Comparison of ENCODE assay signal across 8 cellular contexts in the genomic region with DNA sequence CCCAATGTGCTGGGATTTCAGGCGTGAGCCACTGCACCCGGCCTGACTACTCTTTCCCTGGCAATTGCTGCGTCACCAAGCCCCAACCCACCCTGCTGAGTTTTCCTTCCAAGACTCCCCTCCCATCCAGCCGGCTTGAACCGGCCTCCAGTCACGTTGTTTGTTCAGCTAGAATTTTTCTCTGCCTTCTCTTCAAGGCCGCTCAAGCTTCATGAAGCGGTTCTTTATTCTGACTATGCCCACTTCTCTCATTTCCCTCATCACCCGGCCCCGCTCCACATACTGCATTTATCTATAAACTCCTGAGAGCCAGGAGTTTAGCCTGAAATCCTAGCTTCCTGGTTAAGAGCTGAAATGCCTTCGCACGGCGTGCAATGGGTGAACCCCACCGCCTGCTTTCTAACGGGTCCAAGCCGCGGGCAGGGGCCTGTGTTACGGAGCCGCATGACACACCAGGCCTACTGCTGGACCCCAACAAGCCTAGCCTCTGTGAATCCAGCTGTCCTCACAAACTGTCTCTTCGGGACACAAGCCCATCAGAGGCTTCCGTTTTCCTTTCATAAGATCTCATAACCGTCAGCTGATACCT. TPM values are rescaled to one million over a fixed set of nuclear protein-coding genes. Genes with fewer than 3 reads are reported as not detected.
A peak's percentile ranks its signal among the peaks of the same experiment; 100 is the strongest.
DNase-seq lines count a peak whose midpoint lies in the region; ATAC-seq and TF ChIP-seq lines count a peak whose summit lies in the region.

No MANE protein-coding gene starts in this region.

- H3K27ac Mint-ChIP-seq in WTC11 = no peak overlapping the region
- H3K27ac Mint-ChIP-seq in glutamatergic neuron (ENCODE audit: unreplicated experiment) = no peak overlapping the region

- peak overlapping the region; percentile 87 for H3K4me3 Mint-ChIP-seq in WTC11
- H3K4me3 Mint-ChIP-seq in glutamatergic neuron (ENCODE audit: unreplicated experiment) = peak overlapping the region; percentile 91

- CTCF ChIA-PET in HEK293 (lab: Yijun Ruan, JAX) = interaction anchor here (0.6 to 1.7 kb wide), 3 partner anchors 20 to 364 kb away, joined by 3 to 7 read pairs (median 3); no protein-coding TSS in a partner anchor
- CTCF ChIA-PET in WTC11 (lab: Charles Lee) = interaction anchor here (0.7 to 1.1 kb wide), 2 partner anchors 23 to 24 kb away, joined by 3 read pairs; no protein-coding TSS in a partner anchor

- H3K4me1 Mint-ChIP-seq in WTC11 (peaks cover 15% of the 10 kb centered on the region), glutamatergic neuron (ENCODE audit: low read depth, unreplicated experiment) (no peaks in the 10 kb centered on the region)

- peak overlapping the region; percentile 65 for H3K9ac ChIP-seq in smooth muscle cell (ENCODE audit: low read depth)

- no peak for DNase-seq in WTC11 (ENCODE audit: low spot score)
- no peak for DNase-seq in glutamatergic neuron
- DNase-seq in smooth muscle cell (lab: John Stamatoyannopoulos, UW; ENCODE audit: unreplicated experiment) = no peak
- DNase-seq in D341Med (ENCODE audit: low spot score) = no peak
- no peak for DNase-seq in mucosa of gallbladder (ENCODE audit: low spot score)
- no peak for DNase-seq in NCI-H128 (lab: John Stamatoyannopoulos, UW; ENCODE audit: unreplicated experiment)

- H3K9me3 ChIP-seq in HEK293 (ENCODE audit: control insufficient read depth, insufficient read depth, low read depth, low read length) (no peaks in the 10 kb centered on the region), smooth muscle cell (replicated peaks; ENCODE audit: low read depth) (no peaks in the 10 kb centered on the region)

- H3K36me3 ChIP-seq in HEK293 (ENCODE audit: control insufficient read depth in 2 of 2, insufficient read depth in 1 of 2, low read length in 2 of 2) (peaks cover 0 to 4% of the 10 kb centered on the region in 2 experiments; a peak in 2 of 3 replicates), smooth muscle cell (ENCODE audit: low read depth) (no peaks in the 10 kb centered on the region)

- WGBS in smooth muscle cell (ENCODE audit: low lambda C conversion rate) = 89% methylated on average over 22 of the region's 22 CpGs

- TF ChIP-seq CTCF in HEK293 (tag by site-specific recombination; IDR thresholded peaks at IDR 0.05) (no peak), WTC11 (IDR thresholded peaks at IDR 0.05) (no peak), glutamatergic neuron (IDR thresholded peaks at IDR 0.05; ENCODE audit: partially characterized antibody, unreplicated experiment) (no peak), smooth muscle cell (IDR thresholded peaks at IDR 0.05; ENCODE audit: borderline replicate concordance, insufficient read depth, poor library complexity, severe bottlenecking) (no peak)

- H3K4me2 ChIP-seq in smooth muscle cell = peak overlapping the region; percentile 94

- H3K36me3 Mint-ChIP-seq in WTC11 (no peaks in the 10 kb centered on the region), glutamatergic neuron (ENCODE audit: unreplicated experiment) (no peaks in the 10 kb centered on the region)

- H3F3A ChIP-seq in smooth muscle cell (ENCODE audit: low read depth) = no peaks in the 10 kb centered on the region

- H3K4me3 ChIP-seq in HEK293 (ENCODE audit: low read depth, low read length) = no peak overlapping the region
- H3K4me3 ChIP-seq in smooth muscle cell = peak overlapping the region; percentile 88

- peak overlapping the region; percentile 95 for H2AFZ ChIP-seq in smooth muscle cell (ENCODE audit: low read depth)

- H3K27ac ChIP-seq in HEK293 (ENCODE audit: extremely low read depth, low read depth, low read length) (no peak overlapping the region), smooth muscle cell (ENCODE audit: low read depth) (peak overlapping the region; percentile 79)

- H3K4me1 ChIP-seq in HEK293 (ENCODE audit: control insufficient read depth, insufficient read depth, low read length) (no peaks in the 10 kb centered on the region), smooth muscle cell (ENCODE audit: low read depth) (peaks cover 4% of the 10 kb centered on the region)

- H3K27me3 Mint-ChIP-seq in WTC11 (ENCODE audit: low read depth) (peaks cover 20% of the 10 kb centered on the region), glutamatergic neuron (ENCODE audit: unreplicated experiment) (no peaks in the 10 kb centered on the region)

- no peaks in the 10 kb centered on the region for H3K27me3 ChIP-seq in smooth muscle cell (ENCODE audit: low read depth)

- H3K9me3 Mint-ChIP-seq in WTC11 = no peaks in the 10 kb centered on the region
- H3K9me3 Mint-ChIP-seq in glutamatergic neuron (ENCODE audit: unreplicated experiment) = peaks cover 5% of the 10 kb centered on the region

- POLR2A ChIA-PET in HEK293 (lab: Yijun Ruan, JAX) (interaction anchor here (1.8 kb wide), 1 partner anchor 133 kb away, joined by 4 read pairs; a partner anchor contains a TSS), WTC11 (lab: Charles Lee) (interaction anchor here (0.5 to 1.4 kb wide), 2 partner anchors 13 to 134 kb away, joined by 3 read pairs; no protein-coding TSS in a partner anchor)

- no peak for ATAC-seq in WTC11
- ATAC-seq in HG02885 (IDR thresholded peaks at IDR 0.05; ENCODE audit: poor library complexity, unreplicated experiment) = no peak

- peaks cover 12% of the 10 kb centered on the region for H3K79me2 ChIP-seq in smooth muscle cell (ENCODE audit: low read depth)

- no peaks in the 10 kb centered on the region for H4K20me1 ChIP-seq in smooth muscle cell (ENCODE audit: low read depth)

TF ChIP-seq in HEK293, 187 proteins besides CTCF, POLR2A, EP300 and RAD21:
- TF ChIP-seq SETDB1 (IDR thresholded peaks at IDR 0.05; ENCODE audit: insufficient read length, low read length) (no peak), ZBTB17 (tag by site-specific recombination; IDR thresholded peaks at IDR 0.05) (no peak), ZNF114 (tag by site-specific recombination; IDR thresholded peaks at IDR 0.05) (no peak), ZNF677 (tag by site-specific recombination; IDR thresholded peaks at IDR 0.05) (peak; percentile 73), ZNF768 (tag by site-specific recombination; IDR thresholded peaks at IDR 0.05) (no peak)

TF ChIP-seq in WTC11, 78 proteins besides CTCF, POLR2A, EP300 and RAD21:
- TF ChIP-seq JAZF1 (CRISPR knock-in tag; IDR thresholded peaks at IDR 0.05) (no peak), EMX1 (CRISPR knock-in tag; IDR thresholded peaks at IDR 0.05) (no peak)
TF ChIP-seq in WTC11: peak in this region for 0.

RNA-seq across cellular contexts. Expression of a gene that starts 1.0 kb away (rescaled TPM):
- 17.4 to 19.6 TPM (median 18.8 TPM) in 3 replicates for total RNA-seq in WTC11 (2021)
- 23.4 TPM for total RNA-seq in glutamatergic neuron (ENCODE audit: unreplicated experiment)
- 9.2 and 13.2 TPM in 2 replicates for total RNA-seq in smooth muscle cell
- 7.6 and 8.2 TPM in 2 replicates for polyA plus RNA-seq in smooth muscle cell
- 14.7 TPM for total RNA-seq in mucosa of gallbladder

RNA-seq across cellular contexts. Expression of a gene that starts 31.4 kb away (rescaled TPM):
- total RNA-seq in WTC11 (2021) (0.31 to 0.53 TPM (median 0.32 TPM) in 3 replicates), glutamatergic neuron (ENCODE audit: unreplicated experiment) (13.7 TPM), smooth muscle cell (10.8 and 12.6 TPM in 2 replicates), mucosa of gallbladder (4.5 TPM)
- 3.6 and 4.9 TPM in 2 replicates for polyA plus RNA-seq in smooth muscle cell
